ENCODE assay signal across 28 cellular contexts in the genomic region with DNA sequence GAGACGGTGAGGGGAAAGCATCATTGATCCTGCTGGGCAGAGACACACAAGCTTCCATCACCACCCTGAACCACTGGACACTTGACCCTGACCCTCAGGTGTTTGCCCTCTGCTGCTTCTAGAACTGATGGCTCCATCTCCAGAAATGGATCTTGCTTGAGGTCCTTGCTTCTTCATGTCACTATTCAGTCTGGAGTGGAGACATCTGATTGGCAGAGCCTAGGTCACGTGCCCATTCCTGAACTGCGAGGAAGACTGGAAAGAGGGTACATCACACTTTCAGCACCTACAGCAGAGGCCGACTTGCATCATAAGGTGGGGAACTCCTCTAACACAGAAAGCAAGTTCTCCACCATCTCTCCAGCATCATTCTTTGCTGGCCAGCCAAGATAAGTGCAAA.
"Had no signal": no experiment of that assay in that cellular context is flagged by ENCODE, and none has a peak within 500 bp of the region (broad histone marks: within the 10 kb centered on the region; RNA-seq: fewer than 3 reads in every experiment).

No MANE protein-coding gene starts in this region.

- H3K27me3 ChIP-seq: brain microvascular endothelial cell, colonic mucosa had no signal

- H3K4me3 Mint-ChIP-seq: activated CD4-positive, alpha-beta T cell treated with anti-CD3 and anti-CD28 coated beads, Interleukin-2, amount 10 ng/mL, durations not matched to agents 7 days and 5 days; activated CD8-positive, alpha-beta T cell treated with anti-CD3 and anti-CD28 coated beads for 36 hours; activated naive CD4-positive, alpha-beta T cell treated with anti-CD3 and anti-CD28 coated beads, Interleukin-2, amount 10 ng/mL, durations not matched to agents 7 days and 5 days; activated naive CD8-positive, alpha-beta T cell treated with anti-CD3 and anti-CD28 coated beads, Interleukin-2, amount 10 ng/mL, durations not matched to agents 7 days and 5 days; activated T-cell treated with anti-CD3 and anti-CD28 coated beads, Interleukin-2, amount 50 U/mL, for 4 hours; T-helper 17 cell; T-helper 2 cell treated with Interferon-gamma antibody and Interleukin-4, amounts not matched to agents 5 μg/mL and 100 μg/mL, for 36 hours had no signal

- H3K36me3 Mint-ChIP-seq: activated naive CD4-positive, alpha-beta T cell treated with anti-CD3 and anti-CD28 coated beads, Interleukin-2, amount 10 ng/mL, durations not matched to agents 7 days and 5 days; activated naive CD8-positive, alpha-beta T cell treated with anti-CD3 and anti-CD28 coated beads, Interleukin-2, amount 10 ng/mL, durations not matched to agents 7 days and 5 days had no signal

- ATAC-seq: activated CD8-positive, alpha-beta T cell treated with anti-CD3 and anti-CD28 coated beads for 36 hours; activated naive CD4-positive, alpha-beta T cell treated with anti-CD3 and anti-CD28 coated beads, Interleukin-2, amount 50 U/mL, for 72 hours; activated T-cell treated with anti-CD3 and anti-CD28 coated beads, Interleukin-2, amount 50 U/mL, for 4 hours; T-helper 17 cell had no signal

- H3K36me3 ChIP-seq: brain microvascular endothelial cell, colonic mucosa had no signal

- H3K4me1 ChIP-seq: colonic mucosa had no signal

- DNase-seq: activated CD4-positive, alpha-beta T cell treated with anti-CD3 and anti-CD28 coated beads for 1 hour; activated CD4-positive, alpha-beta T cell treated with anti-CD3 and anti-CD28 coated beads for 4 hours; activated CD4-positive, alpha-beta T cell treated with anti-CD3 and anti-CD28 coated beads, Interleukin-2, amount 10 ng/mL, durations not matched to agents 7 days and 5 days; activated CD4-positive, alpha-beta T cell treated with anti-CD3 and anti-CD28 coated beads, Interleukin-2, amount 50 U/mL, for 4 hours; activated CD8-positive, alpha-beta memory T cell treated with anti-CD3 and anti-CD28 coated beads for 24 hours; activated CD8-positive, alpha-beta T cell treated with anti-CD3 and anti-CD28 coated beads for 36 hours; activated gamma-delta T cell; activated naive CD4-positive, alpha-beta T cell; activated naive CD4-positive, alpha-beta T cell treated with anti-CD3 and anti-CD28 coated beads, Interleukin-2, amount 10 ng/mL, durations not matched to agents 7 days and 5 days; activated naive CD8-positive, alpha-beta T cell treated with anti-CD3 and anti-CD28 coated beads, Interleukin-2, amount 10 ng/mL, durations not matched to agents 7 days and 5 days; activated T-cell treated with anti-CD3 and anti-CD28 coated beads, Interleukin-2, amount 50 U/mL, for 4 hours; brain microvascular endothelial cell; central memory CD4-positive, alpha-beta T cell; cerebellar nuclear complex; colonic mucosa; effector CD8-positive, alpha-beta T cell; foreskin fibroblast; head of caudate nucleus; T-helper 1 cell; T-helper 17 cell; T1000 had no signal

- H3K4me1 Mint-ChIP-seq: activated CD4-positive, alpha-beta T cell treated with anti-CD3 and anti-CD28 coated beads, Interleukin-2, amount 10 ng/mL, durations not matched to agents 7 days and 5 days; activated naive CD4-positive, alpha-beta T cell treated with anti-CD3 and anti-CD28 coated beads, Interleukin-2, amount 10 ng/mL, durations not matched to agents 7 days and 5 days; activated naive CD8-positive, alpha-beta T cell treated with anti-CD3 and anti-CD28 coated beads, Interleukin-2, amount 10 ng/mL, durations not matched to agents 7 days and 5 days; T-helper 17 cell had no signal

- H3K4me3 ChIP-seq: colonic mucosa had no signal

- FAIRE-seq: astrocyte, endometrium, endothelial cell of umbilical vein, frontal cortex had no signal

- H3K9me3 ChIP-seq: colonic mucosa had no signal

- H3K27ac ChIP-seq: brain microvascular endothelial cell, colonic mucosa, epithelial cell of prostate had no signal

- H3K27ac Mint-ChIP-seq: activated CD4-positive, alpha-beta T cell treated with anti-CD3 and anti-CD28 coated beads, Interleukin-2, amount 10 ng/mL, durations not matched to agents 7 days and 5 days; activated CD8-positive, alpha-beta T cell treated with anti-CD3 and anti-CD28 coated beads for 36 hours; activated naive CD4-positive, alpha-beta T cell treated with anti-CD3 and anti-CD28 coated beads, Interleukin-2, amount 10 ng/mL, durations not matched to agents 7 days and 5 days; activated naive CD4-positive, alpha-beta T cell treated with anti-CD3 and anti-CD28 coated beads, Interleukin-2, amount 50 U/mL, for 72 hours; activated naive CD8-positive, alpha-beta T cell treated with anti-CD3 and anti-CD28 coated beads, Interleukin-2, amount 10 ng/mL, durations not matched to agents 7 days and 5 days; T-helper 17 cell; T-helper 2 cell treated with Interferon-gamma antibody and Interleukin-4, amounts not matched to agents 5 μg/mL and 100 μg/mL, for 36 hours had no signal
